In genomic region chr13:33512880-33513554, GRCh38 we compare ENCODE assay signal across 14 cellular contexts.
DNase-seq lines count a peak whose midpoint lies in the region; ATAC-seq, FAIRE-seq and TF ChIP-seq lines count a peak whose summit lies in the region.
"Had no signal": no experiment of that assay in that cellular context is flagged by ENCODE, and none has a peak within 500 bp of the region (broad histone marks: within the 10 kb centered on the region; RNA-seq: fewer than 3 reads in every experiment).

No MANE protein-coding gene starts in this region.

- DNase-seq in AG10803 (ENCODE audit: low read depth) (peak; percentile 84), HFFc6 (peak; percentile 53), astrocyte (ENCODE audit: low read depth) (no peak), keratinocyte (ENCODE audit: low read depth, low spot score) (no peak), NCI-H1930 (lab: John Stamatoyannopoulos, UW) (no peak)
- DNase-seq in activated CD4-positive, alpha-beta T cell treated with anti-CD3 and anti-CD28 coated beads, Interleukin-2, amount 10 ng/mL, durations not matched to agents 24 days and 14 days = no peak
- DNase-seq: DMS79, NCI-H187, NCI-H526 treated with DMSO at 0.1 percent for 48 hours, SHP77 treated with DMSO at 0.1 percent for 48 hours had no signal

- H2AFZ ChIP-seq in astrocyte (ENCODE audit: low read depth, low read length) (no peak overlapping the region), keratinocyte (ENCODE audit: control insufficient read depth, low read length) (peak overlapping the region; percentile 16)

- peaks cover 33% of the 10 kb centered on the region for H3K4me1 Mint-ChIP-seq in HFFc6 (ENCODE audit: low read depth)
- H3K4me1 Mint-ChIP-seq in astrocyte (ENCODE audit: low read depth, unreplicated experiment) = peaks cover 7% of the 10 kb centered on the region
- no peaks in the 10 kb centered on the region for H3K4me1 Mint-ChIP-seq in activated CD4-positive, alpha-beta T cell treated with anti-CD3 and anti-CD28 coated beads, Interleukin-2, amount 10 ng/mL, durations not matched to agents 24 days and 14 days

- H3K36me3 Mint-ChIP-seq in HFFc6 (ENCODE audit: low read depth) (no peaks in the 10 kb centered on the region), astrocyte (ENCODE audit: low read depth, unreplicated experiment) (no peaks in the 10 kb centered on the region)
- no peaks in the 10 kb centered on the region for H3K36me3 Mint-ChIP-seq in activated CD4-positive, alpha-beta T cell treated with anti-CD3 and anti-CD28 coated beads, Interleukin-2, amount 10 ng/mL, durations not matched to agents 24 days and 14 days (ENCODE audit: low read depth)

- no peaks in the 10 kb centered on the region for H3K9me3 Mint-ChIP-seq in HFFc6
- H3K9me3 Mint-ChIP-seq in astrocyte (ENCODE audit: unreplicated experiment) = no peaks in the 10 kb centered on the region
- peaks cover 4% of the 10 kb centered on the region for H3K9me3 Mint-ChIP-seq in activated CD4-positive, alpha-beta T cell treated with anti-CD3 and anti-CD28 coated beads, Interleukin-2, amount 10 ng/mL, durations not matched to agents 24 days and 14 days

- peaks cover 6% of the 10 kb centered on the region for H3K4me1 ChIP-seq in astrocyte (ENCODE audit: insufficient read depth, low read length)
- peaks cover 15% of the 10 kb centered on the region for H3K4me1 ChIP-seq in keratinocyte (ENCODE audit: control insufficient read depth, extremely low read depth, insufficient read depth, low read length)

- intact Hi-C loops in activated CD4-positive, alpha-beta T cell treated with anti-CD3 and anti-CD28 coated beads, Interleukin-2, amount 10 ng/mL, durations not matched to agents 24 days and 14 days (cut with micrococcal nuclease) = no loop called here

- no peak overlapping the region for H3K27ac Mint-ChIP-seq in HFFc6
- peak overlapping the region; percentile 53 for H3K27ac Mint-ChIP-seq in astrocyte (ENCODE audit: unreplicated experiment)
- no peak overlapping the region for H3K27ac Mint-ChIP-seq in activated CD4-positive, alpha-beta T cell treated with anti-CD3 and anti-CD28 coated beads, Interleukin-2, amount 10 ng/mL, durations not matched to agents 24 days and 14 days
- H3K27ac Mint-ChIP-seq: CD14-positive monocyte had no signal

- H3K27me3 Mint-ChIP-seq in HFFc6 (ENCODE audit: insufficient read depth) (no peaks in the 10 kb centered on the region), astrocyte (ENCODE audit: low read depth, unreplicated experiment) (no peaks in the 10 kb centered on the region)
- no peaks in the 10 kb centered on the region for H3K27me3 Mint-ChIP-seq in activated CD4-positive, alpha-beta T cell treated with anti-CD3 and anti-CD28 coated beads, Interleukin-2, amount 10 ng/mL, durations not matched to agents 24 days and 14 days

- ATAC-seq in HG02938 (IDR thresholded peaks at IDR 0.05; ENCODE audit: unreplicated experiment) = no peak
- ATAC-seq in HG03039 (IDR thresholded peaks at IDR 0.05; ENCODE audit: unreplicated experiment) = no peak
- ATAC-seq: HCT116 had no signal

- H3K4me3 Mint-ChIP-seq in HFFc6 (no peak overlapping the region), astrocyte (ENCODE audit: unreplicated experiment) (no peak overlapping the region)
- H3K4me3 Mint-ChIP-seq in activated CD4-positive, alpha-beta T cell treated with anti-CD3 and anti-CD28 coated beads, Interleukin-2, amount 10 ng/mL, durations not matched to agents 24 days and 14 days = no peak overlapping the region
- H3K4me3 Mint-ChIP-seq: CD14-positive monocyte had no signal

- H3K9me1 ChIP-seq in keratinocyte (ENCODE audit: control insufficient read depth, extremely low read depth, insufficient read depth, low read length) = no peaks in the 10 kb centered on the region

- FAIRE-seq in astrocyte (lab: Jason Lieb, UNC) = peak; percentile 52
- FAIRE-seq in keratinocyte (lab: Jason Lieb, UNC) = no peak

- H3K9me3 ChIP-seq in astrocyte (ENCODE audit: insufficient read depth, low read depth, low read length) (no peaks in the 10 kb centered on the region), keratinocyte (ENCODE audit: control insufficient read depth, low read depth, low read length) (no peaks in the 10 kb centered on the region)

- H3K27me3 ChIP-seq in astrocyte (ENCODE audit: insufficient read depth, low read length) (no peaks in the 10 kb centered on the region), keratinocyte (ENCODE audit: control insufficient read depth, extremely low read depth, insufficient read depth, low read length) (no peaks in the 10 kb centered on the region)

- H3K9ac ChIP-seq in astrocyte (ENCODE audit: low read length) (no peak overlapping the region), keratinocyte (ENCODE audit: control insufficient read depth, extremely low read depth, insufficient read depth, low read length) (no peak overlapping the region)

- no peak for TF ChIP-seq CTCF in AG10803 (conservative IDR thresholded peaks at IDR 0.05; ENCODE audit: low read length)
- no peak for TF ChIP-seq CTCF in HFFc6 (IDR thresholded peaks at IDR 0.05)
- TF ChIP-seq CTCF in astrocyte (IDR thresholded peaks at IDR 0.05; ENCODE audit: insufficient read depth, low read depth, low read length) = no peak
- TF ChIP-seq CTCF in keratinocyte (optimal IDR thresholded peaks at IDR 0.05 in 1 of 3, IDR thresholded peaks at IDR 0.05 in 1 of 3, conservative IDR thresholded peaks at IDR 0.05 in 1 of 3; ENCODE audit: extremely low read depth in 1 of 3, insufficient read depth in 2 of 3, low read length in 3 of 3) = no peak

- H3K4me2 ChIP-seq in astrocyte (ENCODE audit: low read length) (no peak overlapping the region), keratinocyte (ENCODE audit: control insufficient read depth, extremely low read depth, insufficient read depth, low read depth, low read length) (no peak overlapping the region)

- no peak overlapping the region for H3K27ac ChIP-seq in astrocyte (ENCODE audit: low read depth, low read length)
- no peak overlapping the region for H3K27ac ChIP-seq in keratinocyte (ENCODE audit: control insufficient read depth, insufficient read depth, low read length)

- H3K36me3 ChIP-seq in astrocyte (ENCODE audit: insufficient read depth, low read length) (no peaks in the 10 kb centered on the region), keratinocyte (ENCODE audit: control insufficient read depth in 2 of 2, extremely low read depth in 1 of 2, insufficient read depth in 2 of 2, low read length in 2 of 2) (no peaks in the 10 kb centered on the region)

- no peaks in the 10 kb centered on the region for H4K20me1 ChIP-seq in astrocyte (ENCODE audit: insufficient read depth, low read length)
- no peaks in the 10 kb centered on the region for H4K20me1 ChIP-seq in keratinocyte (ENCODE audit: control insufficient read depth, extremely low read depth, insufficient read depth, low read length)

- H3K4me3 ChIP-seq in AG10803 (ENCODE audit: low read length) = no peak overlapping the region
- H3K4me3 ChIP-seq in astrocyte (ENCODE audit: insufficient read depth, low read depth, low read length) = no peak overlapping the region
- H3K4me3 ChIP-seq in keratinocyte (ENCODE audit: control insufficient read depth in 2 of 3, extremely low read depth in 1 of 3, insufficient read depth in 2 of 3, low read depth in 1 of 3, low read length in 3 of 3) = no peak overlapping the region

- dilution Hi-C loops in keratinocyte (cut with MboI; ENCODE audit: extremely low pct_ligation_motif_present, low sequenced_read_pairs) = no loop called here

- H3K79me2 ChIP-seq in astrocyte (ENCODE audit: insufficient read depth, low read length) (no peaks in the 10 kb centered on the region), keratinocyte (ENCODE audit: control insufficient read depth, insufficient read depth, low read length) (no peaks in the 10 kb centered on the region)

Comparison
In these comparisons a context has a peak if more than half of its experiments do, and no peak if none do; other contexts are left out.
1. DNase-seq: peak in AG10803 (single experiment) and HFFc6 (single experiment); none in astrocyte (single experiment), keratinocyte (single experiment), NCI-H1930 (0 of 2) and activated CD4-positive, alpha-beta T cell treated with anti-CD3 and anti-CD28 coated beads, Interleukin-2, amount 10 ng/mL, durations not matched to agents 24 days and 14 days (single experiment).